In the genomic region with DNA sequence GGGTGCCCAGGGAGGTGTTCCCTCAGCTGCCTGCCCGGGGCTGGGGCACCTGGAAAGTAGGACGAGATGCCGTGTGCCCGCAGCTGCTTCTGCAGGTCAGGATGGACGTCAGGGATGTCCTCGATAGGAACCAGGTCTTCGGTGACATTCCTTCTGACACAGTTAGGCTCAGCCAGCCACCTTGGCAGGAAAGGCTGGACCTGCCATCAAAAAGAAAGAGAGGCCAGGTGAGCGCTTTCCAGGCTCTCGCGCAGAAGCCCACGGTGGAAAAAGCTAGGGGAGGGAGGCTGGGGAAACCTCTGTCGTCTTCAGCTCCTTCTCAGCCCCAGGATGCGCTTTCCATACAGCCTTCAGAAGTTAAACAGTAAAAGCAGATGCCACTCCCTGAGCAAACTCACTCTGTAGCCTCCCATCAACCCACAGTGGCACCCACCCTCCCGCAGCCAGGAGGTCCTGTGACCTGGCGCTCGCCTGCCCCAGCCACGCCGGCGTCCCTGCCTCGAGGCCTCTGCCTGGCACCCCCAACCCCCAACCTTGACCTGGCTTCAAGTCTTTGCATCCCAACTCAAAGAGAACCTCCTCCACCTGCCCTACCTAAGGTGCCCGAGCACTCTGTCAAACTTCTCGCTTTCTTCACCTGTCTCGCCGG, we compare ENCODE assay signal across 1 cellular context.
TF ChIP-seq lines count a peak whose summit lies in the region.

No MANE protein-coding gene starts in this region.

TF ChIP-seq in K562, 482 proteins besides CTCF, POLR2A, EP300 and RAD21:
- TF ChIP-seq ZNF717 (CRISPR knock-in tag; IDR thresholded peaks at IDR 0.05) (no peak), RBFOX2 (IDR thresholded peaks at IDR 0.05; ENCODE audit: low read depth, low read length) (0 out of 2 replicates have a peak, but pooled peaks have one; percentile 5), SMAD4 (CRISPR knock-in tag; conservative IDR thresholded peaks at IDR 0.05) (no peak)
